In genomic region chr19:49696115-49696514, GRCh38 we compare ENCODE assay signal across 8 cellular contexts. TPM values are rescaled to one million over a fixed set of nuclear protein-coding genes. Genes with fewer than 3 reads are reported as not detected.
"Had no signal": no experiment of that assay in that cellular context is flagged by ENCODE, and none has a peak within 500 bp of the region (broad histone marks: within the 10 kb centered on the region; RNA-seq: fewer than 3 reads in every experiment).

No MANE protein-coding gene starts in this region.

- DNase-seq: IMR-90, KBM-7, KG1 had no signal

- H3K9ac ChIP-seq: KMS-11 had no signal

- H3K4me2 ChIP-seq: KMS-11 had no signal

- ATAC-seq: HepG2 had no signal

- FAIRE-seq: HepG2, HTR-8/SVneo had no signal

- H3K27ac ChIP-seq: HL-60, KMS-11 had no signal

RNA-seq across cellular contexts. Expression of gene CPT1C, which starts 5.2 kb away (rescaled TPM):
- total RNA-seq: HepG2 had no signal
- polyA plus RNA-seq: IgD-negative memory B cell had no signal
